In genomic region chr11:60169264-60169915, GRCh38 we compare ENCODE assay signal across 10 cellular contexts. TPM values are rescaled to one million over a fixed set of nuclear protein-coding genes. Genes with fewer than 3 reads are reported as not detected.
A peak's percentile ranks its signal among the peaks of the same experiment; 100 is the strongest.
DNase-seq lines count a peak whose midpoint lies in the region; ATAC-seq, FAIRE-seq and TF ChIP-seq lines count a peak whose summit lies in the region.
"Had no signal": no experiment of that assay in that cellular context is flagged by ENCODE, and none has a peak within 500 bp of the region (broad histone marks: within the 10 kb centered on the region; RNA-seq: fewer than 3 reads in every experiment).

No MANE protein-coding gene starts in this region.

- H3K36me3 ChIP-seq in BE2C (no peaks in the 10 kb centered on the region), adrenal gland (replicated peaks in 1 of 2) (no peaks in the 10 kb centered on the region)

- H3K27me3 ChIP-seq in BE2C, result no peaks in the 10 kb centered on the region
- H3K27me3 ChIP-seq in adrenal gland, result no peaks in the 10 kb centered on the region

- intact Hi-C loops in adrenal gland (cut with DNase I), result no loop called here

- H3K27ac ChIP-seq in adrenal gland, result no peak overlapping the region

- TF ChIP-seq POLR2A in adrenal gland (IDR thresholded peaks at IDR 0.05), result no peak

- WGBS in adrenal gland, 4 donors, result 57 to 75% (median 73%) methylated on average over 6 of the region's 6 CpGs

- peak; percentile 23; the same call in 1 of the 2 replicates for TF ChIP-seq CTCF in BE2C (IDR thresholded peaks at IDR 0.05; ENCODE audit: low read depth, low read length)
- TF ChIP-seq CTCF in adrenal gland (IDR thresholded peaks at IDR 0.05), result peak; percentile 21 to 83 (median 52)

- H3K9me3 ChIP-seq in BE2C (no peaks in the 10 kb centered on the region), adrenal gland (replicated peaks in 1 of 3) (no peaks in the 10 kb centered on the region)

- no peak overlapping the region for H3K4me3 ChIP-seq in BE2C (ENCODE audit: low read depth, low read length)
- no peak overlapping the region for H3K4me3 ChIP-seq in adrenal gland

- DNase-seq in BE2C (no peak), HT-29 (ENCODE audit: low spot score) (peak; percentile 50), adrenal gland (peak in 1 of 7 donors; percentile 32), left kidney (ENCODE audit: low read depth, low spot score) (peak; percentile 37), HTR-8/SVneo (ENCODE audit: insufficient read length, low spot score) (no peak), Ammon's horn (ENCODE audit: low spot score) (no peak)
- DNase-seq: activated CD4-positive, alpha-beta T cell treated with anti-CD3 and anti-CD28 coated beads, Interleukin-2, amount 50 U/mL, for 1 hour had no signal

- no peak for FAIRE-seq in HTR-8/SVneo (lab: Jason Lieb, UNC)

- H3K4me1 ChIP-seq in BE2C (no peaks in the 10 kb centered on the region), adrenal gland (replicated peaks in 1 of 2) (no peaks in the 10 kb centered on the region)

- ATAC-seq in HG02678 (IDR thresholded peaks at IDR 0.05; ENCODE audit: unreplicated experiment) (no peak), HG02763 (IDR thresholded peaks at IDR 0.05; ENCODE audit: unreplicated experiment) (no peak)
- ATAC-seq: naive thymus-derived CD8-positive, alpha-beta T cell had no signal

RNA-seq across cellular contexts. Expression of gene MS4A6A, which starts 13.5 kb away (rescaled TPM):
- polyA plus RNA-seq in BE2C (2012; ENCODE audit: insufficient read depth, insufficient read length, low read depth), result not detected
- not detected in 2 replicates for total RNA-seq in HT-29 (2014; rRNA removed; shearing (Covaris generic))
- total RNA-seq in adrenal gland, result 100 to 1,000 TPM in 6 of 8 donors, 10 to 100 TPM in 2; 51.3 to 204 (median 151) TPM
- polyA plus RNA-seq in adrenal gland, result 100 to 1,000 TPM in 1 of 3 donors, 10 to 100 TPM in 2; 49.7 to 114 (median 57.1) TPM

Comparison
In these comparisons a context has a peak if more than half of its experiments do, and no peak if none do; other contexts are left out.
1. DNase-seq: peak in HT-29 (single experiment) and left kidney (single experiment); none in BE2C (single experiment), HTR-8/SVneo (single experiment) and Ammon's horn (single experiment).
2. RNA of gene MS4A6A, which starts 13.5 kb away (total RNA-seq): 51.3 to 204 TPM in adrenal gland; not detected in HT-29; every median in the first group is over 10 times any median in the second.